ENCODE assay signal across 16 cellular contexts in genomic region chr10:16909961-16910794, GRCh38.
A peak's percentile ranks its signal among the peaks of the same experiment; 100 is the strongest.
DNase-seq lines count a peak whose midpoint lies in the region; ATAC-seq and TF ChIP-seq lines count a peak whose summit lies in the region.
"Had no signal": no experiment of that assay in that cellular context is flagged by ENCODE, and none has a peak within 500 bp of the region (broad histone marks: within the 10 kb centered on the region; RNA-seq: fewer than 3 reads in every experiment).

No MANE protein-coding gene starts in this region.

- no peaks in the 10 kb centered on the region for H3K4me1 ChIP-seq in mesenchymal stem cell (ENCODE audit: control insufficient read depth, insufficient read depth, low read depth, low read length)
- H3K4me1 ChIP-seq: parathyroid adenoma had no signal

- peak overlapping the region; percentile 78 for H3K9ac ChIP-seq in mesenchymal stem cell (ENCODE audit: low read length)
- H3K9ac ChIP-seq: parathyroid adenoma had no signal

- no peaks in the 10 kb centered on the region for H3K9me3 ChIP-seq in mesenchymal stem cell (ENCODE audit: control insufficient read depth, low read length)

- H3K27me3 ChIP-seq in mesenchymal stem cell (ENCODE audit: control insufficient read depth in 1 of 2, insufficient read depth in 1 of 2, low read length in 2 of 2), result no peaks in the 10 kb centered on the region

- H3K23ac ChIP-seq in mesenchymal stem cell (ENCODE audit: low read length in 2 of 2), result no peak overlapping the region

- DNase-seq in GF-D8 (lab: John Stamatoyannopoulos, UW), result peak; percentile 7
- DNase-seq in NB4 (ENCODE audit: low read depth), result peak; percentile 42
- DNase-seq in WTC11 (ENCODE audit: low spot score), result no peak
- DNase-seq in mesenchymal stem cell, result peak; percentile 46
- DNase-seq in iPS-NIHi7 (ENCODE audit: extremely low spot score), result no peak
- no peak for DNase-seq in osteocyte (ENCODE audit: extremely low spot score, unreplicated experiment)
- no peak for DNase-seq in HPDE6-E6E7 (ENCODE audit: extremely low spot score)
- DNase-seq in HuH-7.5 (ENCODE audit: low spot score), result no peak
- DNase-seq: activated CD4-positive, alpha-beta T cell treated with anti-CD3 and anti-CD28 coated beads for 48 hours; activated naive CD4-positive, alpha-beta T cell treated with anti-CD3 and anti-CD28 coated beads for 36 hours; aorta; NCI-H1105 treated with DMSO at 0.1 percent for 48 hours; NCI-H774; stimulated activated CD4-positive, alpha-beta T cell treated with anti-CD3 and anti-CD28 coated beads, Interleukin-4, amount 100 ng/mL, for 1 hour had no signal

- ATAC-seq in WTC11, result no peak

- H3K9me3 Mint-ChIP-seq in WTC11 (no peaks in the 10 kb centered on the region), osteocyte (ENCODE audit: unreplicated experiment) (peaks cover under 1% of the 10 kb centered on the region)
- H3K9me3 Mint-ChIP-seq: activated naive CD4-positive, alpha-beta T cell treated with anti-CD3 and anti-CD28 coated beads for 36 hours had no signal

- no peak overlapping the region for H3K4me2 ChIP-seq in mesenchymal stem cell (ENCODE audit: low read length, poor library complexity, severe bottlenecking)

- CTCF ChIA-PET in WTC11 (lab: Charles Lee), result no interaction called here

- no peak overlapping the region for H2BK120ac ChIP-seq in mesenchymal stem cell (ENCODE audit: low read depth, low read length)

- H3K4me1 Mint-ChIP-seq in WTC11, result peaks cover 3% of the 10 kb centered on the region; the same call in 1 of the 2 replicates
- peaks cover 2% of the 10 kb centered on the region for H3K4me1 Mint-ChIP-seq in osteocyte (ENCODE audit: unreplicated experiment)

- H2BK12ac ChIP-seq in mesenchymal stem cell (ENCODE audit: low read length in 2 of 2), result no peak overlapping the region

- H4K8ac ChIP-seq in mesenchymal stem cell (ENCODE audit: low read length), result no peak overlapping the region

- H3K36me3 ChIP-seq in mesenchymal stem cell (ENCODE audit: control insufficient read depth in 1 of 2, insufficient read depth in 2 of 2, low read depth in 1 of 2, low read length in 2 of 2), result peaks cover 3 to 18% of the 10 kb centered on the region in 2 experiments

- no peak for TF ChIP-seq POLR2A in NB4 (IDR thresholded peaks at IDR 0.05; ENCODE audit: extremely low read depth, insufficient read length)

- POLR2A ChIA-PET in WTC11 (lab: Charles Lee), result no interaction called here

- H3K4me3 Mint-ChIP-seq in WTC11 (no peak overlapping the region), osteocyte (ENCODE audit: unreplicated experiment) (no peak overlapping the region)
- H3K4me3 Mint-ChIP-seq: activated naive CD4-positive, alpha-beta T cell treated with anti-CD3 and anti-CD28 coated beads for 36 hours had no signal

- H3K27ac Mint-ChIP-seq in WTC11 (no peak overlapping the region), osteocyte (ENCODE audit: unreplicated experiment) (no peak overlapping the region)
- H3K27ac Mint-ChIP-seq: activated naive CD4-positive, alpha-beta T cell treated with anti-CD3 and anti-CD28 coated beads for 36 hours had no signal

- no peak for TF ChIP-seq CTCF in NB4 (IDR thresholded peaks at IDR 0.05; ENCODE audit: low read depth, low read length)
- no peak for TF ChIP-seq CTCF in WTC11 (IDR thresholded peaks at IDR 0.05)
- no peak for TF ChIP-seq CTCF in osteocyte (IDR thresholded peaks at IDR 0.05)

- H2AFZ ChIP-seq in mesenchymal stem cell (ENCODE audit: low read depth, low read length), result no peak overlapping the region
- H2AFZ ChIP-seq: parathyroid adenoma had no signal

- no peak overlapping the region for H2BK15ac ChIP-seq in mesenchymal stem cell (ENCODE audit: low read depth, poor library complexity, severe bottlenecking)

- H3K36me3 Mint-ChIP-seq in WTC11 (no peaks in the 10 kb centered on the region), osteocyte (ENCODE audit: unreplicated experiment) (no peaks in the 10 kb centered on the region)

- no peak overlapping the region for H2BK5ac ChIP-seq in mesenchymal stem cell (ENCODE audit: low read depth, low read length, poor library complexity, severe bottlenecking)

- no peak overlapping the region for H3K14ac ChIP-seq in mesenchymal stem cell (ENCODE audit: low read length in 2 of 2)

- no peaks in the 10 kb centered on the region for H3K79me1 ChIP-seq in mesenchymal stem cell (replicated peaks; ENCODE audit: low read length, poor library complexity, severe bottlenecking)

- no peak overlapping the region for H3K4ac ChIP-seq in mesenchymal stem cell (ENCODE audit: low read depth in 1 of 2, low read length in 2 of 2)

- WGBS in mesenchymal stem cell, result 68% methylated on average over 2 of the region's 4 CpGs

- H3K4me3 ChIP-seq in NB4 (ENCODE audit: low read depth, low read length) (no peak overlapping the region), mesenchymal stem cell (ENCODE audit: insufficient read depth in 1 of 2, low read depth in 1 of 2, low read length in 2 of 2) (no peak overlapping the region)
- H3K4me3 ChIP-seq: coronary artery had no signal

- no peak overlapping the region for H2AK5ac ChIP-seq in mesenchymal stem cell (ENCODE audit: low read length, severe bottlenecking)

- no peak overlapping the region for H4K91ac ChIP-seq in mesenchymal stem cell (ENCODE audit: low read length)

- H3K27ac ChIP-seq in mesenchymal stem cell (ENCODE audit: low read length, poor library complexity, severe bottlenecking), result no peak overlapping the region
- H3K27ac ChIP-seq: coronary artery, parathyroid adenoma had no signal

- H3K18ac ChIP-seq in mesenchymal stem cell (ENCODE audit: low read depth in 1 of 2, low read length in 2 of 2), result no peak overlapping the region

- H3K27me3 Mint-ChIP-seq in WTC11 (ENCODE audit: low read depth), result no peaks in the 10 kb centered on the region
- H3K27me3 Mint-ChIP-seq in osteocyte (ENCODE audit: unreplicated experiment), result no peaks in the 10 kb centered on the region

TF ChIP-seq in WTC11, 78 proteins besides CTCF, POLR2A, EP300 and RAD21:
- TF ChIP-seq, protein P1, sequence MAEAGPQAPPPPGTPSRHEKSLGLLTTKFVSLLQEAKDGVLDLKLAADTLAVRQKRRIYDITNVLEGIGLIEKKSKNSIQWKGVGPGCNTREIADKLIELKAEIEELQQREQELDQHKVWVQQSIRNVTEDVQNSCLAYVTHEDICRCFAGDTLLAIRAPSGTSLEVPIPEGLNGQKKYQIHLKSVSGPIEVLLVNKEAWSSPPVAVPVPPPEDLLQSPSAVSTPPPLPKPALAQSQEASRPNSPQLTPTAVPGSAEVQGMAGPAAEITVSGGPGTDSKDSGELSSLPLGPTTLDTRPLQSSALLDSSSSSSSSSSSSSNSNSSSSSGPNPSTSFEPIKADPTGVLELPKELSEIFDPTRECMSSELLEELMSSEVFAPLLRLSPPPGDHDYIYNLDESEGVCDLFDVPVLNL (CRISPR knock-in tag; IDR thresholded peaks at IDR 0.05; ENCODE audit: borderline replicate concordance, low read depth), result no peak
- TF ChIP-seq ZNF512 (CRISPR knock-in tag; IDR thresholded peaks at IDR 0.05; ENCODE audit: borderline replicate concordance), result 0 out of 2 replicates have a peak, but pooled peaks have one; percentile 55

Comparison
In these comparisons a context has a peak if more than half of its experiments do, and no peak if none do; other contexts are left out.
1. DNase-seq: peak in GF-D8 (single experiment), NB4 (single experiment) and mesenchymal stem cell (single experiment); none in WTC11 (single experiment), iPS-NIHi7 (single experiment), osteocyte (single experiment), HPDE6-E6E7 (single experiment) and HuH-7.5 (single experiment).